ENCODE assay signal across 1 cellular context in the genomic region with DNA sequence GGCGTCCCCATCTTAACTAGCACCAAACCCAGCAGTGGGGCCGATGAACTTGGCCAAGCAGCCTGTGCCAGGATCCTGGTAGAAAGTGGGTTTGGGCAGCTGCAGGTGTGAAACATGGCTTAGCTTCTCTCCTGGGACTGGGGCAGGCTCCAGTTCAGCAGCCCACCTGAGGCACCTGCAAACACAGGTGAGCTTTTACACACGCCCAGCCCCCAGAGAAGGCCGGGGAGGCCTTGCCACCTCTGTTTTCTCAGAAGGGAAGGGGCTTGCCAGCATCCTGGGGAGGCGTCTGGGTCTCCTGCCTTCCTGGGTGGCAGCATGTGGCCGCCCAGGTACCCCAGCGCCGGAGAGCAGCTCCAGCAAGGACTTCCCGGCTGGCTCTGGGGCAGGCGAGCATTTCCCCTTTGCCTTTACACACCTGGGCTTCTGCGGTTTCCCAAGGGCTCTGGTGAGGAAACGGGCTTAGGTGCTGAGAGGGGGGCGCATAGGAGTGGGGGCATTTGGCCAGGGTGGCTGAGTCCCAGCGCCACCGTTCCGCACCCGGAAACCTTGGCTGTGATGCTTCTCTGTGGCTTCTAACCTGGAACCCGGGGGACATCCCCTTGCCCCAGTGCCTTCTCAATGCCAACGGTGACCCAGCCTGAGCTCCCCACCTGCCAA.
TF ChIP-seq lines count a peak whose summit lies in the region.

No MANE protein-coding gene starts in this region.

TF ChIP-seq in IMR-90, 13 proteins besides CTCF, POLR2A, EP300 and RAD21:
- TF ChIP-seq, protein P1, sequence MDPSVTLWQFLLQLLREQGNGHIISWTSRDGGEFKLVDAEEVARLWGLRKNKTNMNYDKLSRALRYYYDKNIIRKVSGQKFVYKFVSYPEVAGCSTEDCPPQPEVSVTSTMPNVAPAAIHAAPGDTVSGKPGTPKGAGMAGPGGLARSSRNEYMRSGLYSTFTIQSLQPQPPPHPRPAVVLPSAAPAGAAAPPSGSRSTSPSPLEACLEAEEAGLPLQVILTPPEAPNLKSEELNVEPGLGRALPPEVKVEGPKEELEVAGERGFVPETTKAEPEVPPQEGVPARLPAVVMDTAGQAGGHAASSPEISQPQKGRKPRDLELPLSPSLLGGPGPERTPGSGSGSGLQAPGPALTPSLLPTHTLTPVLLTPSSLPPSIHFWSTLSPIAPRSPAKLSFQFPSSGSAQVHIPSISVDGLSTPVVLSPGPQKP (IDR thresholded peaks at IDR 0.05; ENCODE audit: borderline replicate concordance, low read depth, low read length): no peak
- TF ChIP-seq SMC3 (IDR thresholded peaks at IDR 0.05; ENCODE audit: low read depth, low read length): no peak
- TF ChIP-seq RFX5 (IDR thresholded peaks at IDR 0.05; ENCODE audit: low read depth, low read length): no peak
- TF ChIP-seq FOS (IDR thresholded peaks at IDR 0.05; ENCODE audit: low read depth, low read length): no peak
- TF ChIP-seq, protein P2, sequence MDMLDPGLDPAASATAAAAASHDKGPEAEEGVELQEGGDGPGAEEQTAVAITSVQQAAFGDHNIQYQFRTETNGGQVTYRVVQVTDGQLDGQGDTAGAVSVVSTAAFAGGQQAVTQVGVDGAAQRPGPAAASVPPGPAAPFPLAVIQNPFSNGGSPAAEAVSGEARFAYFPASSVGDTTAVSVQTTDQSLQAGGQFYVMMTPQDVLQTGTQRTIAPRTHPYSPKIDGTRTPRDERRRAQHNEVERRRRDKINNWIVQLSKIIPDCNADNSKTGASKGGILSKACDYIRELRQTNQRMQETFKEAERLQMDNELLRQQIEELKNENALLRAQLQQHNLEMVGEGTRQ (IDR thresholded peaks at IDR 0.05; ENCODE audit: low read depth, low read length): no peak
- TF ChIP-seq CEBPB (IDR thresholded peaks at IDR 0.05; ENCODE audit: low read depth, low read length): no peak
TF ChIP-seq in IMR-90: peak in this region for 0.
